1 cellular context compared by ENCODE assay signal in the genomic region with DNA sequence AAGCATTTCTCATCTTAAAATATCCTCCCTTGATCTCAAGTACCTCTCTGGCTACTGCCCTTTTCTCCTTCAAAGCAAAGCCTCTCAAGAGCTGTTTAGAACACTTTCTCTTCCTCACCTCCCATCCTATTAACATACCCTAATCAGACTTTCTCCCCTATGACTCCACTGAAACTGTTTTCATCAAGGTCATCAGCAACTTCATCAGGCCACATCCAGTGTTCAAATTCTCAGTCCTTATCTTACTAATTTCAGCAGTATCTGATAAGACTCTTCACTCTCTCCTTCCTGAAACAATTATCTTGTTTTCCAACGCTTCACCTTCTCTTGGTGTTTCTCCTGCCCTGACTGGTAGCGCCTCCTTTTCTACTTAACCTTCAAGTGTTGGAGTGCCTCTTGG.
A peak's percentile ranks its signal among the peaks of the same experiment; 100 is the strongest.
TF ChIP-seq lines count a peak whose summit lies in the region.

No MANE protein-coding gene starts in this region.

TF ChIP-seq in K562, 482 proteins besides CTCF, POLR2A, EP300 and RAD21 (continued from another document):
- TF ChIP-seq TAF15 (IDR thresholded peaks at IDR 0.05; ENCODE audit: low read depth, low read length) (no peak), ZNF134 (CRISPR knock-in tag; conservative IDR thresholded peaks at IDR 0.05) (no peak), SMARCA4 (IDR thresholded peaks at IDR 0.05) (0 out of 2 replicates have a peak, but pooled peaks have one; percentile 30), C11orf30 (IDR thresholded peaks at IDR 0.05; ENCODE audit: low read depth) (no peak), ETS2 (tag; IDR thresholded peaks at IDR 0.05; ENCODE audit: borderline replicate concordance, poor library complexity, severe bottlenecking) (no peak), EGR1 (conservative IDR thresholded peaks at IDR 0.05) (no peak), ZKSCAN3 (CRISPR knock-in tag; IDR thresholded peaks at IDR 0.05) (no peak), CBFA2T3 (IDR thresholded peaks at IDR 0.05) (peak; percentile 19; the same call in 1 of the 2 replicates), STAT5A (IDR thresholded peaks at IDR 0.05; ENCODE audit: borderline replicate concordance, low read length) (no peak), NFRKB (IDR thresholded peaks at IDR 0.05; ENCODE audit: low read depth) (no peak), BRD9 (IDR thresholded peaks at IDR 0.05; ENCODE audit: low read depth, partially characterized antibody) (no peak), FOXK2 (conservative IDR thresholded peaks at IDR 0.05 in 1 of 2, IDR thresholded peaks at IDR 0.05 in 1 of 2; ENCODE audit: low read depth in 2 of 2) (0 out of 4 replicates have a peak, but pooled peaks of 1 of the 2 experiments have one; percentile 24), MAFF (IDR thresholded peaks at IDR 0.05; ENCODE audit: low read length) (no peak), BCOR (IDR thresholded peaks at IDR 0.05) (no peak), CTBP1 (IDR thresholded peaks at IDR 0.05; ENCODE audit: borderline replicate concordance) (peak; percentile 25; the same call in 1 of the 2 replicates), ARID1B (IDR thresholded peaks at IDR 0.05) (peak; percentile 56; the same call in 1 of the 2 replicates), SOX6 (IDR thresholded peaks at IDR 0.05) (0 out of 2 replicates have a peak, but pooled peaks have one; percentile 15), POLR2AphosphoS5 (IDR thresholded peaks at IDR 0.05; ENCODE audit: control insufficient read depth, insufficient read depth, low read depth, low read length) (no peak), CCAR2 (IDR thresholded peaks at IDR 0.05; ENCODE audit: low read depth, low read length) (no peak), KDM4B (IDR thresholded peaks at IDR 0.05; ENCODE audit: borderline replicate concordance in 2 of 2, low read depth in 1 of 2) (no peak), SP2 (IDR thresholded peaks at IDR 0.05; ENCODE audit: extremely low read depth, low read depth, low read length, poor library complexity, severe bottlenecking) (no peak), MEF2A (IDR thresholded peaks at IDR 0.05; ENCODE audit: control insufficient read depth, low read depth, low read length) (no peak), MXI1 (IDR thresholded peaks at IDR 0.05; ENCODE audit: low read depth, low read length) (no peak), KAT7 (CRISPR knock-in tag; IDR thresholded peaks at IDR 0.05; ENCODE audit: borderline replicate concordance) (no peak), COPS2 (conservative IDR thresholded peaks at IDR 0.05) (no peak), HIVEP1 (CRISPR knock-in tag; IDR thresholded peaks at IDR 0.05) (no peak), SAFB (IDR thresholded peaks at IDR 0.05; ENCODE audit: borderline replicate concordance, low read depth, low read length) (no peak), ESRRA (IDR thresholded peaks at IDR 0.05; ENCODE audit: borderline replicate concordance, low read depth) (peak; percentile 92), HEY1 (CRISPR knock-in tag; IDR thresholded peaks at IDR 0.05; ENCODE audit: borderline replicate concordance) (no peak), NONO (IDR thresholded peaks at IDR 0.05; ENCODE audit: low read depth in 2 of 2, low read length in 1 of 2) (no peak), CBX5 (IDR thresholded peaks at IDR 0.05; ENCODE audit: borderline replicate concordance, low read depth) (no peak), ZNF311 (CRISPR knock-in tag; IDR thresholded peaks at IDR 0.05) (no peak), CREB1 (IDR thresholded peaks at IDR 0.05) (no peak), CREB1 (CRISPR knock-in tag; IDR thresholded peaks at IDR 0.05) (no peak), MCM2 (IDR thresholded peaks at IDR 0.05; ENCODE audit: low read depth) (no peak), OTX1 (CRISPR knock-in tag; IDR thresholded peaks at IDR 0.05) (no peak), TAL1 (IDR thresholded peaks at IDR 0.05) (no peak), HDAC3 (IDR thresholded peaks at IDR 0.05; ENCODE audit: borderline replicate concordance, partially characterized antibody) (no peak), GATA2 (CRISPR knock-in tag; IDR thresholded peaks at IDR 0.05) (no peak), CHD1 (IDR thresholded peaks at IDR 0.05; ENCODE audit: low read length) (no peak), ASH1L (IDR thresholded peaks at IDR 0.05; ENCODE audit: borderline replicate concordance, low read depth, partially characterized antibody) (no peak), ZNF282 (CRISPR knock-in tag; IDR thresholded peaks at IDR 0.05) (no peak), BRF1 (IDR thresholded peaks at IDR 0.05; ENCODE audit: borderline replicate concordance, extremely low read depth, insufficient read length) (no peak), HNRNPLL (IDR thresholded peaks at IDR 0.05; ENCODE audit: low read depth, low read length, poor library complexity, severe bottlenecking) (no peak)
- TF ChIP-seq, protein P1, sequence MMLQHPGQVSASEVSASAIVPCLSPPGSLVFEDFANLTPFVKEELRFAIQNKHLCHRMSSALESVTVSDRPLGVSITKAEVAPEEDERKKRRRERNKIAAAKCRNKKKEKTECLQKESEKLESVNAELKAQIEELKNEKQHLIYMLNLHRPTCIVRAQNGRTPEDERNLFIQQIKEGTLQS (IDR thresholded peaks at IDR 0.05), result no peak
- TF ChIP-seq, protein P1 (CRISPR knock-in tag; conservative IDR thresholded peaks at IDR 0.05), result no peak
- TF ChIP-seq, protein P2, sequence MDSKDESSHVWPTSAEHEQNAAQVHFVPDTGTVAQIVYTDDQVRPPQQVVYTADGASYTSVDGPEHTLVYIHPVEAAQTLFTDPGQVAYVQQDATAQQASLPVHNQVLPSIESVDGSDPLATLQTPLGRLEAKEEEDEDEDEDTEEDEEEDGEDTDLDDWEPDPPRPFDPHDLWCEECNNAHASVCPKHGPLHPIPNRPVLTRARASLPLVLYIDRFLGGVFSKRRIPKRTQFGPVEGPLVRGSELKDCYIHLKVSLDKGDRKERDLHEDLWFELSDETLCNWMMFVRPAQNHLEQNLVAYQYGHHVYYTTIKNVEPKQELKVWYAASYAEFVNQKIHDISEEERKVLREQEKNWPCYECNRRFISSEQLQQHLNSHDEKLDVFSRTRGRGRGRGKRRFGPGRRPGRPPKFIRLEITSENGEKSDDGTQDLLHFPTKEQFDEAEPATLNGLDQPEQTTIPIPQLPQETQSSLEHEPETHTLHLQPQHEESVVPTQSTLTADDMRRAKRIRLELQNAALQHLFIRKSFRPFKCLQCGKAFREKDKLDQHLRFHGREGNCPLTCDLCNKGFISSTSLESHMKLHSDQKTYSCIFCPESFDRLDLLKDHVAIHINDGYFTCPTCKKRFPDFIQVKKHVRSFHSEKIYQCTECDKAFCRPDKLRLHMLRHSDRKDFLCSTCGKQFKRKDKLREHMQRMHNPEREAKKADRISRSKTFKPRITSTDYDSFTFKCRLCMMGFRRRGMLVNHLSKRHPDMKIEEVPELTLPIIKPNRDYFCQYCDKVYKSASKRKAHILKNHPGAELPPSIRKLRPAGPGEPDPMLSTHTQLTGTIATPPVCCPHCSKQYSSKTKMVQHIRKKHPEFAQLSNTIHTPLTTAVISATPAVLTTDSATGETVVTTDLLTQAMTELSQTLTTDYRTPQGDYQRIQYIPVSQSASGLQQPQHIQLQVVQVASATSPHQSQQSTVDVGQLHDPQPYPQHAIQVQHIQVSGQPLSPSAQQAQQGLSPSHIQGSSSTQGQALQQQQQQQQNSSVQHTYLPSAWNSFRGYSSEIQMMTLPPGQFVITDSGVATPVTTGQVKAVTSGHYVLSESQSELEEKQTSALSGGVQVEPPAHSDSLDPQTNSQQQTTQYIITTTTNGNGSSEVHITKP (IDR thresholded peaks at IDR 0.05; ENCODE audit: partially characterized antibody), result no peak
- TF ChIP-seq, protein P3, sequence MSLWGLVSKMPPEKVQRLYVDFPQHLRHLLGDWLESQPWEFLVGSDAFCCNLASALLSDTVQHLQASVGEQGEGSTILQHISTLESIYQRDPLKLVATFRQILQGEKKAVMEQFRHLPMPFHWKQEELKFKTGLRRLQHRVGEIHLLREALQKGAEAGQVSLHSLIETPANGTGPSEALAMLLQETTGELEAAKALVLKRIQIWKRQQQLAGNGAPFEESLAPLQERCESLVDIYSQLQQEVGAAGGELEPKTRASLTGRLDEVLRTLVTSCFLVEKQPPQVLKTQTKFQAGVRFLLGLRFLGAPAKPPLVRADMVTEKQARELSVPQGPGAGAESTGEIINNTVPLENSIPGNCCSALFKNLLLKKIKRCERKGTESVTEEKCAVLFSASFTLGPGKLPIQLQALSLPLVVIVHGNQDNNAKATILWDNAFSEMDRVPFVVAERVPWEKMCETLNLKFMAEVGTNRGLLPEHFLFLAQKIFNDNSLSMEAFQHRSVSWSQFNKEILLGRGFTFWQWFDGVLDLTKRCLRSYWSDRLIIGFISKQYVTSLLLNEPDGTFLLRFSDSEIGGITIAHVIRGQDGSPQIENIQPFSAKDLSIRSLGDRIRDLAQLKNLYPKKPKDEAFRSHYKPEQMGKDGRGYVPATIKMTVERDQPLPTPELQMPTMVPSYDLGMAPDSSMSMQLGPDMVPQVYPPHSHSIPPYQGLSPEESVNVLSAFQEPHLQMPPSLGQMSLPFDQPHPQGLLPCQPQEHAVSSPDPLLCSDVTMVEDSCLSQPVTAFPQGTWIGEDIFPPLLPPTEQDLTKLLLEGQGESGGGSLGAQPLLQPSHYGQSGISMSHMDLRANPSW (CRISPR knock-in tag; IDR thresholded peaks at IDR 0.05), result no peak
- TF ChIP-seq, protein P4, sequence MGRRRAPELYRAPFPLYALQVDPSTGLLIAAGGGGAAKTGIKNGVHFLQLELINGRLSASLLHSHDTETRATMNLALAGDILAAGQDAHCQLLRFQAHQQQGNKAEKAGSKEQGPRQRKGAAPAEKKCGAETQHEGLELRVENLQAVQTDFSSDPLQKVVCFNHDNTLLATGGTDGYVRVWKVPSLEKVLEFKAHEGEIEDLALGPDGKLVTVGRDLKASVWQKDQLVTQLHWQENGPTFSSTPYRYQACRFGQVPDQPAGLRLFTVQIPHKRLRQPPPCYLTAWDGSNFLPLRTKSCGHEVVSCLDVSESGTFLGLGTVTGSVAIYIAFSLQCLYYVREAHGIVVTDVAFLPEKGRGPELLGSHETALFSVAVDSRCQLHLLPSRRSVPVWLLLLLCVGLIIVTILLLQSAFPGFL (CRISPR knock-in tag; IDR thresholded peaks at IDR 0.05), result no peak
- TF ChIP-seq, protein P5, sequence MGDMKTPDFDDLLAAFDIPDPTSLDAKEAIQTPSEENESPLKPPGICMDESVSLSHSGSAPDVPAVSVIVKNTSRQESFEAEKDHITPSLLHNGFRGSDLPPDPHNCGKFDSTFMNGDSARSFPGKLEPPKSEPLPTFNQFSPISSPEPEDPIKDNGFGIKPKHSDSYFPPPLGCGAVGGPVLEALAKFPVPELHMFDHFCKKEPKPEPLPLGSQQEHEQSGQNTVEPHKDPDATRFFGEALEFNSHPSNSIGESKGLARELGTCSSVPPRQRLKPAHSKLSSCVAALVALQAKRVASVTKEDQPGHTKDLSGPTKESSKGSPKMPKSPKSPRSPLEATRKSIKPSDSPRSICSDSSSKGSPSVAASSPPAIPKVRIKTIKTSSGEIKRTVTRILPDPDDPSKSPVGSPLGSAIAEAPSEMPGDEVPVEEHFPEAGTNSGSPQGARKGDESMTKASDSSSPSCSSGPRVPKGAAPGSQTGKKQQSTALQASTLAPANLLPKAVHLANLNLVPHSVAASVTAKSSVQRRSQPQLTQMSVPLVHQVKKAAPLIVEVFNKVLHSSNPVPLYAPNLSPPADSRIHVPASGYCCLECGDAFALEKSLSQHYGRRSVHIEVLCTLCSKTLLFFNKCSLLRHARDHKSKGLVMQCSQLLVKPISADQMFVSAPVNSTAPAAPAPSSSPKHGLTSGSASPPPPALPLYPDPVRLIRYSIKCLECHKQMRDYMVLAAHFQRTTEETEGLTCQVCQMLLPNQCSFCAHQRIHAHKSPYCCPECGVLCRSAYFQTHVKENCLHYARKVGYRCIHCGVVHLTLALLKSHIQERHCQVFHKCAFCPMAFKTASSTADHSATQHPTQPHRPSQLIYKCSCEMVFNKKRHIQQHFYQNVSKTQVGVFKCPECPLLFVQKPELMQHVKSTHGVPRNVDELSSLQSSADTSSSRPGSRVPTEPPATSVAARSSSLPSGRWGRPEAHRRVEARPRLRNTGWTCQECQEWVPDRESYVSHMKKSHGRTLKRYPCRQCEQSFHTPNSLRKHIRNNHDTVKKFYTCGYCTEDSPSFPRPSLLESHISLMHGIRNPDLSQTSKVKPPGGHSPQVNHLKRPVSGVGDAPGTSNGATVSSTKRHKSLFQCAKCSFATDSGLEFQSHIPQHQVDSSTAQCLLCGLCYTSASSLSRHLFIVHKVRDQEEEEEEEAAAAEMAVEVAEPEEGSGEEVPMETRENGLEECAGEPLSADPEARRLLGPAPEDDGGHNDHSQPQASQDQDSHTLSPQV (IDR thresholded peaks at IDR 0.05), result no peak
- TF ChIP-seq, protein P6, sequence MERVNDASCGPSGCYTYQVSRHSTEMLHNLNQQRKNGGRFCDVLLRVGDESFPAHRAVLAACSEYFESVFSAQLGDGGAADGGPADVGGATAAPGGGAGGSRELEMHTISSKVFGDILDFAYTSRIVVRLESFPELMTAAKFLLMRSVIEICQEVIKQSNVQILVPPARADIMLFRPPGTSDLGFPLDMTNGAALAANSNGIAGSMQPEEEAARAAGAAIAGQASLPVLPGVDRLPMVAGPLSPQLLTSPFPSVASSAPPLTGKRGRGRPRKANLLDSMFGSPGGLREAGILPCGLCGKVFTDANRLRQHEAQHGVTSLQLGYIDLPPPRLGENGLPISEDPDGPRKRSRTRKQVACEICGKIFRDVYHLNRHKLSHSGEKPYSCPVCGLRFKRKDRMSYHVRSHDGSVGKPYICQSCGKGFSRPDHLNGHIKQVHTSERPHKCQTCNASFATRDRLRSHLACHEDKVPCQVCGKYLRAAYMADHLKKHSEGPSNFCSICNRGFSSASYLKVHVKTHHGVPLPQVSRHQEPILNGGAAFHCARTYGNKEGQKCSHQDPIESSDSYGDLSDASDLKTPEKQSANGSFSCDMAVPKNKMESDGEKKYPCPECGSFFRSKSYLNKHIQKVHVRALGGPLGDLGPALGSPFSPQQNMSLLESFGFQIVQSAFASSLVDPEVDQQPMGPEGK (CRISPR knock-in tag; IDR thresholded peaks at IDR 0.05; ENCODE audit: borderline replicate concordance), result no peak
- TF ChIP-seq, protein P7, sequence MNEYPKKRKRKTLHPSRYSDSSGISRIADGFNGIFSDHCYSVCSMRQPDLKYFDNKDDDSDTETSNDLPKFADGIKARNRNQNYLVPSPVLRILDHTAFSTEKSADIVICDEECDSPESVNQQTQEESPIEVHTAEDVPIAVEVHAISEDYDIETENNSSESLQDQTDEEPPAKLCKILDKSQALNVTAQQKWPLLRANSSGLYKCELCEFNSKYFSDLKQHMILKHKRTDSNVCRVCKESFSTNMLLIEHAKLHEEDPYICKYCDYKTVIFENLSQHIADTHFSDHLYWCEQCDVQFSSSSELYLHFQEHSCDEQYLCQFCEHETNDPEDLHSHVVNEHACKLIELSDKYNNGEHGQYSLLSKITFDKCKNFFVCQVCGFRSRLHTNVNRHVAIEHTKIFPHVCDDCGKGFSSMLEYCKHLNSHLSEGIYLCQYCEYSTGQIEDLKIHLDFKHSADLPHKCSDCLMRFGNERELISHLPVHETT (CRISPR knock-in tag; conservative IDR thresholded peaks at IDR 0.05 in 1 of 2, IDR thresholded peaks at IDR 0.05 in 1 of 2), result no peak
